In the genomic region with DNA sequence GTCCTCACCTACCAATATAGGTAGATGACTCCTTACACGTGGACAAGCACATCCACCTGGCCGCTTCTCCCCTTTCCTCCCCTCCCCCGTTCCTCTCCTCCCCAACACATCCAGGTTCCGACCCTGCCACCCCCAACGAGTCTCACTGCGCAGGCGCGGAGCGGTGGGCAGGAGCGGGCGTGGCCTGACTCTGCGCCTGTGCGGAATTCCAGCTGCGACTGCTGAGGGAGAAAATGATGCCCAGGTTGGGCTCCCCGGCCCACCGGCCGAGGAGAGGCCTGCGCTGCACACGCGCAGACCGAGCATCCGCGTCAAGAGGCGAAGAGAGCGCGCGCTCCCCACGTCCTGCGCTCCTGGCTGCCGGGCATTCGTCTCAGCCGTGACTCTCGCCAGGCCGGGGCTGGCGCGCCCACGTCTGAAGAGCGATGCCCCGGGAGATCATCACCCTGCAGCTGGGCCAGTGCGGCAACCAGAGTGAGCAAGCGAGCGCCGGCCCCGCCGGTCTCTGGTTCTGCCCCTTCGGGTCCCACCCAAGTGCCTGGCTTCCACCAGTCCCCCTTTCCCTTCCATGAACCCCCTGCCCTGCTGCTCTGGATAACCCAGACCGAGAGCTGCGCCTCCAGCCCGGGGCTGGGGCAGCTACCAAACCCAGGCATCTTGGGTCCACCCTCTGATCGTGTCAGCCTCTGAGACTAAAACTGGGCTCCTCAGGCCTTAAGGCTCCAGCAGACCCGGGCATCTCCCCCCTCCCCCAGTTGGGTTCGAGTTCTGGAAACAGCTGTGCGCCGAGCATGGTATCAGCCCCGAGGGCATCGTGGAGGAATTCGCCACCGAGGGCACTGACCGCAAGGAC, we compare ENCODE assay signal across 1 cellular context.
A peak's percentile ranks its signal among the peaks of the same experiment; 100 is the strongest.
TF ChIP-seq lines count a peak whose summit lies in the region.

Gene TUBG2, plus strand, starts transcription at position 206 of the 853 bp plus-strand sequence. Its CDS starts 220 bp downstream, at position 426.

TF ChIP-seq in HepG2, 621 proteins besides CTCF, POLR2A, EP300 and RAD21 (continued from another document and continues in another):
- TF ChIP-seq NFKBIZ (CRISPR knock-in tag; IDR thresholded peaks at IDR 0.05) (no peak), ZNF10 (CRISPR knock-in tag; IDR thresholded peaks at IDR 0.05; ENCODE audit: borderline replicate concordance, low read depth) (no peak), ZFYVE20 (CRISPR knock-in tag; IDR thresholded peaks at IDR 0.05; ENCODE audit: borderline replicate concordance, low read depth) (no peak), RBFOX2 (IDR thresholded peaks at IDR 0.05; ENCODE audit: low read depth, low read length) (peak; percentile 94), ZNF510 (CRISPR knock-in tag; IDR thresholded peaks at IDR 0.05; ENCODE audit: low read depth) (no peak), MATR3 (CRISPR knock-in tag; IDR thresholded peaks at IDR 0.05) (0 out of 2 replicates have a peak, but pooled peaks have one; percentile 47), RCOR2 (CRISPR knock-in tag; IDR thresholded peaks at IDR 0.05) (peak; percentile 31; the same call in 1 of the 2 replicates), FOXC1 (CRISPR knock-in tag; IDR thresholded peaks at IDR 0.05; ENCODE audit: borderline replicate concordance) (no peak), ZNF746 (CRISPR knock-in tag; IDR thresholded peaks at IDR 0.05) (peak; percentile 75), PTBP1 (IDR thresholded peaks at IDR 0.05; ENCODE audit: low read depth, low read length, poor library complexity, severe bottlenecking) (no peak), ZSCAN31 (CRISPR knock-in tag; IDR thresholded peaks at IDR 0.05; ENCODE audit: low read depth) (no peak), TBX2 (CRISPR knock-in tag; IDR thresholded peaks at IDR 0.05; ENCODE audit: borderline replicate concordance) (peak; percentile 20; the same call in 1 of the 2 replicates), REL (CRISPR knock-in tag; conservative IDR thresholded peaks at IDR 0.05) (peak; percentile 72; the same call in 1 of the 2 replicates), KDM1A (CRISPR knock-in tag; IDR thresholded peaks at IDR 0.05) (0 out of 2 replicates have a peak, but pooled peaks have one; percentile 54), ZNF781 (CRISPR knock-in tag; IDR thresholded peaks at IDR 0.05; ENCODE audit: borderline replicate concordance, not compliant biosample characterization) (peak; percentile 94), ZNF451 (CRISPR knock-in tag; IDR thresholded peaks at IDR 0.05) (peak; percentile 59; the same call in 1 of the 2 replicates), XRCC5 (optimal IDR thresholded peaks at IDR 0.05; ENCODE audit: low read length) (peak; percentile 29), ZNF350 (CRISPR knock-in tag; IDR thresholded peaks at IDR 0.05; ENCODE audit: borderline replicate concordance, low read depth) (no peak; the same call in 1 of the 2 replicates), RFX1 (IDR thresholded peaks at IDR 0.05) (no peak), SAFB2 (CRISPR knock-in tag; IDR thresholded peaks at IDR 0.05; ENCODE audit: borderline replicate concordance, low read depth) (peak; percentile 61; the same call in 1 of the 2 replicates), NCOA1 (CRISPR knock-in tag; IDR thresholded peaks at IDR 0.05) (no peak), NFYC (CRISPR knock-in tag; IDR thresholded peaks at IDR 0.05) (peak; percentile 51), SMC3 (IDR thresholded peaks at IDR 0.05; ENCODE audit: low read length) (no peak), ZNF337 (CRISPR knock-in tag; IDR thresholded peaks at IDR 0.05; ENCODE audit: borderline replicate concordance, low read depth) (no peak), ZNF772 (CRISPR knock-in tag; IDR thresholded peaks at IDR 0.05) (peak; percentile 79; the same call in 1 of the 2 replicates), ZNF660 (CRISPR knock-in tag; IDR thresholded peaks at IDR 0.05; ENCODE audit: borderline replicate concordance, low read depth) (0 out of 2 replicates have a peak, but pooled peaks have one; percentile 91), CEBPB (IDR thresholded peaks at IDR 0.05; ENCODE audit: borderline replicate concordance, low read depth, low read length) (no peak), ZNF362 (CRISPR knock-in tag; IDR thresholded peaks at IDR 0.05; ENCODE audit: borderline replicate concordance) (no peak), ZBTB42 (CRISPR knock-in tag; IDR thresholded peaks at IDR 0.05) (peak; percentile 95), KDM4B (CRISPR knock-in tag; IDR thresholded peaks at IDR 0.05) (peak; percentile 95), ZNF557 (CRISPR knock-in tag; IDR thresholded peaks at IDR 0.05) (no peak), SALL2 (CRISPR knock-in tag; IDR thresholded peaks at IDR 0.05) (peak; percentile 64), GPN1 (CRISPR knock-in tag; IDR thresholded peaks at IDR 0.05; ENCODE audit: borderline replicate concordance) (peak; percentile 65; the same call in 1 of the 2 replicates), ZNF577 (CRISPR knock-in tag; IDR thresholded peaks at IDR 0.05; ENCODE audit: borderline replicate concordance, low read depth) (no peak), ZNF850 (CRISPR knock-in tag; conservative IDR thresholded peaks at IDR 0.05) (no peak), SETDB1 (CRISPR knock-in tag; IDR thresholded peaks at IDR 0.05; ENCODE audit: borderline replicate concordance) (no peak), NFATC3 (CRISPR knock-in tag; IDR thresholded peaks at IDR 0.05) (no peak), ZMYM2 (CRISPR knock-in tag; IDR thresholded peaks at IDR 0.05) (no peak), IRX3 (CRISPR knock-in tag; IDR thresholded peaks at IDR 0.05; ENCODE audit: borderline replicate concordance, low read depth) (no peak), ZBTB7A (CRISPR knock-in tag; IDR thresholded peaks at IDR 0.05) (no peak), ZNF224 (CRISPR knock-in tag; IDR thresholded peaks at IDR 0.05) (0 out of 2 replicates have a peak, but pooled peaks have one; percentile 68), ZNF761 (CRISPR knock-in tag; conservative IDR thresholded peaks at IDR 0.05) (no peak; the same call in 1 of the 2 replicates), MIER2 (CRISPR knock-in tag; IDR thresholded peaks at IDR 0.05) (no peak), HNRNPH1 (optimal IDR thresholded peaks at IDR 0.05; ENCODE audit: low read depth, low read length) (peak; percentile 82)
- TF ChIP-seq, protein P1, sequence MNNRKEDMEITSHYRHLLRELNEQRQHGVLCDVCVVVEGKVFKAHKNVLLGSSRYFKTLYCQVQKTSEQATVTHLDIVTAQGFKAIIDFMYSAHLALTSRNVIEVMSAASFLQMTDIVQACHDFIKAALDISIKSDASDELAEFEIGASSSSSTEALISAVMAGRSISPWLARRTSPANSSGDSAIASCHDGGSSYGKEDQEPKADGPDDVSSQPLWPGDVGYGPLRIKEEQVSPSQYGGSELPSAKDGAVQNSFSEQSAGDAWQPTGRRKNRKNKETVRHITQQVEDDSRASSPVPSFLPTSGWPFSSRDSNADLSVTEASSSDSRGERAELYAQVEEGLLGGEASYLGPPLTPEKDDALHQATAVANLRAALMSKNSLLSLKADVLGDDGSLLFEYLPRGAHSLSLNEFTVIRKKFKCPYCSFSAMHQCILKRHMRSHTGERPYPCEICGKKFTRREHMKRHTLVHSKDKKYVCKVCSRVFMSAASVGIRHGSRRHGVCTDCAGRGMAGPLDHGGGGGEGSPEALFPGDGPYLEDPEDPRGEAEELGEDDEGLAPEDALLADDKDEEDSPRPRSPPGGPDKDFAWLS (CRISPR knock-in tag; IDR thresholded peaks at IDR 0.05; ENCODE audit: borderline replicate concordance), result no peak
- TF ChIP-seq, protein P2, sequence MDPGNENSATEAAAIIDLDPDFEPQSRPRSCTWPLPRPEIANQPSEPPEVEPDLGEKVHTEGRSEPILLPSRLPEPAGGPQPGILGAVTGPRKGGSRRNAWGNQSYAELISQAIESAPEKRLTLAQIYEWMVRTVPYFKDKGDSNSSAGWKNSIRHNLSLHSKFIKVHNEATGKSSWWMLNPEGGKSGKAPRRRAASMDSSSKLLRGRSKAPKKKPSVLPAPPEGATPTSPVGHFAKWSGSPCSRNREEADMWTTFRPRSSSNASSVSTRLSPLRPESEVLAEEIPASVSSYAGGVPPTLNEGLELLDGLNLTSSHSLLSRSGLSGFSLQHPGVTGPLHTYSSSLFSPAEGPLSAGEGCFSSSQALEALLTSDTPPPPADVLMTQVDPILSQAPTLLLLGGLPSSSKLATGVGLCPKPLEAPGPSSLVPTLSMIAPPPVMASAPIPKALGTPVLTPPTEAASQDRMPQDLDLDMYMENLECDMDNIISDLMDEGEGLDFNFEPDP (CRISPR knock-in tag; conservative IDR thresholded peaks at IDR 0.05), result no peak
- TF ChIP-seq, protein P3, sequence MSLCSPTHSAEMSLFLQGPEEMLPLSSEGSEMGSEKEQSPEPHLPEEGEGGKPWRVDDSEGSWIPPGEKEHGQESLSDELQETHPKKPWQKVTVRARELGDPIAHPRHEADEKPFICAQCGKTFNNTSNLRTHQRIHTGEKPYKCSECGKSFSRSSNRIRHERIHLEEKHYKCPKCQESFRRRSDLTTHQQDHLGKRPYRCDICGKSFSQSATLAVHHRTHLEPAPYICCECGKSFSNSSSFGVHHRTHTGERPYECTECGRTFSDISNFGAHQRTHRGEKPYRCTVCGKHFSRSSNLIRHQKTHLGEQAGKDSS (CRISPR knock-in tag; IDR thresholded peaks at IDR 0.05; ENCODE audit: borderline replicate concordance, low read depth), result peak; percentile 88; the same call in 1 of the 2 replicates
- TF ChIP-seq, protein P4, sequence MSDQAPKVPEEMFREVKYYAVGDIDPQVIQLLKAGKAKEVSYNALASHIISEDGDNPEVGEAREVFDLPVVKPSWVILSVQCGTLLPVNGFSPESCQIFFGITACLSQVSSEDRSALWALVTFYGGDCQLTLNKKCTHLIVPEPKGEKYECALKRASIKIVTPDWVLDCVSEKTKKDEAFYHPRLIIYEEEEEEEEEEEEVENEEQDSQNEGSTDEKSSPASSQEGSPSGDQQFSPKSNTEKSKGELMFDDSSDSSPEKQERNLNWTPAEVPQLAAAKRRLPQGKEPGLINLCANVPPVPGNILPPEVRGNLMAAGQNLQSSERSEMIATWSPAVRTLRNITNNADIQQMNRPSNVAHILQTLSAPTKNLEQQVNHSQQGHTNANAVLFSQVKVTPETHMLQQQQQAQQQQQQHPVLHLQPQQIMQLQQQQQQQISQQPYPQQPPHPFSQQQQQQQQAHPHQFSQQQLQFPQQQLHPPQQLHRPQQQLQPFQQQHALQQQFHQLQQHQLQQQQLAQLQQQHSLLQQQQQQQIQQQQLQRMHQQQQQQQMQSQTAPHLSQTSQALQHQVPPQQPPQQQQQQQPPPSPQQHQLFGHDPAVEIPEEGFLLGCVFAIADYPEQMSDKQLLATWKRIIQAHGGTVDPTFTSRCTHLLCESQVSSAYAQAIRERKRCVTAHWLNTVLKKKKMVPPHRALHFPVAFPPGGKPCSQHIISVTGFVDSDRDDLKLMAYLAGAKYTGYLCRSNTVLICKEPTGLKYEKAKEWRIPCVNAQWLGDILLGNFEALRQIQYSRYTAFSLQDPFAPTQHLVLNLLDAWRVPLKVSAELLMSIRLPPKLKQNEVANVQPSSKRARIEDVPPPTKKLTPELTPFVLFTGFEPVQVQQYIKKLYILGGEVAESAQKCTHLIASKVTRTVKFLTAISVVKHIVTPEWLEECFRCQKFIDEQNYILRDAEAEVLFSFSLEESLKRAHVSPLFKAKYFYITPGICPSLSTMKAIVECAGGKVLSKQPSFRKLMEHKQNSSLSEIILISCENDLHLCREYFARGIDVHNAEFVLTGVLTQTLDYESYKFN (CRISPR knock-in tag; conservative IDR thresholded peaks at IDR 0.05), result no peak; the same call in 1 of the 2 replicates
- TF ChIP-seq, protein P5, sequence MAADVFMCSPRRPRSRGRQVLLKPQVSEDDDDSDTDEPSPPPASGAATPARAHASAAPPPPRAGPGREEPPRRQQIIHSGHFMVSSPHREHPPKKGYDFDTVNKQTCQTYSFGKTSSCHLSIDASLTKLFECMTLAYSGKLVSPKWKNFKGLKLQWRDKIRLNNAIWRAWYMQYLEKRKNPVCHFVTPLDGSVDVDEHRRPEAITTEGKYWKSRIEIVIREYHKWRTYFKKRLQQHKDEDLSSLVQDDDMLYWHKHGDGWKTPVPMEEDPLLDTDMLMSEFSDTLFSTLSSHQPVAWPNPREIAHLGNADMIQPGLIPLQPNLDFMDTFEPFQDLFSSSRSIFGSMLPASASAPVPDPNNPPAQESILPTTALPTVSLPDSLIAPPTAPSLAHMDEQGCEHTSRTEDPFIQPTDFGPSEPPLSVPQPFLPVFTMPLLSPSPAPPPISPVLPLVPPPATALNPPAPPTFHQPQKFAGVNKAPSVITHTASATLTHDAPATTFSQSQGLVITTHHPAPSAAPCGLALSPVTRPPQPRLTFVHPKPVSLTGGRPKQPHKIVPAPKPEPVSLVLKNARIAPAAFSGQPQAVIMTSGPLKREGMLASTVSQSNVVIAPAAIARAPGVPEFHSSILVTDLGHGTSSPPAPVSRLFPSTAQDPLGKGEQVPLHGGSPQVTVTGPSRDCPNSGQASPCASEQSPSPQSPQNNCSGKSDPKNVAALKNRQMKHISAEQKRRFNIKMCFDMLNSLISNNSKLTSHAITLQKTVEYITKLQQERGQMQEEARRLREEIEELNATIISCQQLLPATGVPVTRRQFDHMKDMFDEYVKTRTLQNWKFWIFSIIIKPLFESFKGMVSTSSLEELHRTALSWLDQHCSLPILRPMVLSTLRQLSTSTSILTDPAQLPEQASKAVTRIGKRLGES (CRISPR knock-in tag; IDR thresholded peaks at IDR 0.05; ENCODE audit: borderline replicate concordance), result no peak
- TF ChIP-seq, protein P6, sequence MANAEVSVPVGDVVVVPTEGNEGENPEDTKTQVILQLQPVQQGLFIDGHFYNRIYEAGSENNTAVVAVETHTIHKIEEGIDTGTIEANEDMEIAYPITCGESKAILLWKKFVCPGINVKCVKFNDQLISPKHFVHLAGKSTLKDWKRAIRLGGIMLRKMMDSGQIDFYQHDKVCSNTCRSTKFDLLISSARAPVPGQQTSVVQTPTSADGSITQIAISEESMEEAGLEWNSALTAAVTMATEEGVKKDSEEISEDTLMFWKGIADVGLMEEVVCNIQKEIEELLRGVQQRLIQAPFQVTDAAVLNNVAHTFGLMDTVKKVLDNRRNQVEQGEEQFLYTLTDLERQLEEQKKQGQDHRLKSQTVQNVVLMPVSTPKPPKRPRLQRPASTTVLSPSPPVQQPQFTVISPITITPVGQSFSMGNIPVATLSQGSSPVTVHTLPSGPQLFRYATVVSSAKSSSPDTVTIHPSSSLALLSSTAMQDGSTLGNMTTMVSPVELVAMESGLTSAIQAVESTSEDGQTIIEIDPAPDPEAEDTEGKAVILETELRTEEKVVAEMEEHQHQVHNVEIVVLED (CRISPR knock-in tag; IDR thresholded peaks at IDR 0.05; ENCODE audit: borderline replicate concordance), result no peak; the same call in 1 of the 2 replicates
- TF ChIP-seq, protein P7, sequence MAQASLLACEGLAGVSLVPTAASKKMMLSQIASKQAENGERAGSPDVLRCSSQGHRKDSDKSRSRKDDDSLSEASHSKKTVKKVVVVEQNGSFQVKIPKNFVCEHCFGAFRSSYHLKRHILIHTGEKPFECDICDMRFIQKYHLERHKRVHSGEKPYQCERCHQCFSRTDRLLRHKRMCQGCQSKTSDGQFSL (CRISPR knock-in tag; IDR thresholded peaks at IDR 0.05), result no peak
